In genomic region chr21:33203371-33203724, GRCh38 we compare ENCODE assay signal across 15 cellular contexts. TPM values are rescaled to one million over a fixed set of nuclear protein-coding genes. Genes with fewer than 3 reads are reported as not detected.
DNase-seq lines count a peak whose midpoint lies in the region; ATAC-seq and TF ChIP-seq lines count a peak whose summit lies in the region.
"Had no signal": no experiment of that assay in that cellular context is flagged by ENCODE, and none has a peak within 500 bp of the region (broad histone marks: within the 10 kb centered on the region; RNA-seq: fewer than 3 reads in every experiment).

No MANE protein-coding gene starts in this region.

- TF ChIP-seq POLR2A in stomach (IDR thresholded peaks at IDR 0.05): no peak

- no peak for TF ChIP-seq EP300 in stomach (IDR thresholded peaks at IDR 0.05)

- H3K27ac Mint-ChIP-seq in HFFc6: peak overlapping the region; percentile 94
- H3K27ac Mint-ChIP-seq in activated naive CD8-positive, alpha-beta T cell treated with anti-CD3 and anti-CD28 coated beads, Interleukin-2, amount 50 U/mL, for 24 hours: peak overlapping the region; percentile 44

- peaks cover 45% of the 10 kb centered on the region for H3K4me1 Mint-ChIP-seq in HFFc6 (ENCODE audit: low read depth)
- peaks cover 57% of the 10 kb centered on the region for H3K4me1 Mint-ChIP-seq in activated naive CD8-positive, alpha-beta T cell treated with anti-CD3 and anti-CD28 coated beads, Interleukin-2, amount 50 U/mL, for 24 hours

- 0 out of 2 replicates have a peak overlapping the region, but pooled peaks have one; percentile 56 for H3K4me3 Mint-ChIP-seq in HFFc6
- H3K4me3 Mint-ChIP-seq in activated naive CD8-positive, alpha-beta T cell treated with anti-CD3 and anti-CD28 coated beads, Interleukin-2, amount 50 U/mL, for 24 hours: no peak overlapping the region

- DNase-seq in HFFc6 (no peak), lower lobe of right lung (no peak), stomach (no peak), glomerular visceral epithelial cell (ENCODE audit: extremely low spot score) (no peak), HPDE6-E6E7 (ENCODE audit: extremely low spot score) (no peak), NCI-H1092 (lab: John Stamatoyannopoulos, UW) (no peak)
- DNase-seq in activated naive CD8-positive, alpha-beta T cell treated with anti-CD3 and anti-CD28 coated beads, Interleukin-2, amount 50 U/mL, for 24 hours: no peak
- DNase-seq: activated CD4-positive, CD25-positive, alpha-beta regulatory T cell; effector memory CD4-positive, alpha-beta T cell; left ventricle myocardium superior; NCI-H1417 treated with DMSO at 0.1 percent for 48 hours; stimulated activated CD4-positive, alpha-beta T cell treated with anti-CD3 and anti-CD28 coated beads, Interleukin-4, amount 100 ng/mL, for 1 hour; stimulated activated naive CD4-positive, alpha-beta T cell had no signal

- H3K27me3 ChIP-seq in lower lobe of right lung (ENCODE audit: low read depth) (no peaks in the 10 kb centered on the region), stomach (no peaks in the 10 kb centered on the region)

- ATAC-seq in activated naive CD8-positive, alpha-beta T cell treated with anti-CD3 and anti-CD28 coated beads, Interleukin-2, amount 50 U/mL, for 24 hours: no peak
- ATAC-seq in lower lobe of right lung: no peak
- ATAC-seq: left ventricle myocardium superior had no signal

- no peaks in the 10 kb centered on the region; the same call in 1 of the 2 replicates for H3K36me3 Mint-ChIP-seq in HFFc6 (ENCODE audit: low read depth)
- H3K36me3 Mint-ChIP-seq in activated naive CD8-positive, alpha-beta T cell treated with anti-CD3 and anti-CD28 coated beads, Interleukin-2, amount 50 U/mL, for 24 hours (ENCODE audit: low read depth): no peaks in the 10 kb centered on the region

- peaks cover 19% of the 10 kb centered on the region for H3K27me3 Mint-ChIP-seq in HFFc6 (ENCODE audit: insufficient read depth)
- no peaks in the 10 kb centered on the region for H3K27me3 Mint-ChIP-seq in activated naive CD8-positive, alpha-beta T cell treated with anti-CD3 and anti-CD28 coated beads, Interleukin-2, amount 50 U/mL, for 24 hours

- H3K27ac ChIP-seq in lower lobe of right lung (peak overlapping the region; percentile 80), stomach (peak overlapping the region in 4 of 5 donors; percentile 60 to 72 (median 70))
- H3K27ac ChIP-seq: prostate gland, SK-N-MC had no signal

- TF ChIP-seq CTCF in HFFc6 (IDR thresholded peaks at IDR 0.05) (no peak), lower lobe of right lung (IDR thresholded peaks at IDR 0.05) (no peak), stomach (IDR thresholded peaks at IDR 0.05) (no peak)

- H3K4me1 ChIP-seq in lower lobe of right lung: peaks cover 46% of the 10 kb centered on the region
- peaks cover 4 to 45% (median 16%) of the 10 kb centered on the region in 4 donors for H3K4me1 ChIP-seq in stomach
- H3K4me1 ChIP-seq: prostate gland had no signal

- intact Hi-C loops in lower lobe of right lung (cut with DNase I): loop anchor here (10.0 kb wide), 1 partner anchor 241 kb away; no protein-coding TSS in a partner anchor
- intact Hi-C loops in stomach (cut with DNase I; ENCODE audit: low total_unique reads): loop anchor here (5.0 to 10.0 kb wide), 2 partner anchors 171 to 239 kb away; no protein-coding TSS in a partner anchor

- H3K9me3 ChIP-seq in lower lobe of right lung (no peaks in the 10 kb centered on the region), stomach (no peaks in the 10 kb centered on the region)
- H3K9me3 ChIP-seq: prostate gland had no signal

- H3K36me3 ChIP-seq in lower lobe of right lung: no peaks in the 10 kb centered on the region
- H3K36me3 ChIP-seq in stomach: no peaks in the 10 kb centered on the region
- H3K36me3 ChIP-seq: prostate gland had no signal

- WGBS in stomach, 5 donors: 43 to 74% (median 67%) methylated on average over 5 of the region's 5 CpGs

- H3K9me3 Mint-ChIP-seq in HFFc6: peaks cover 5% of the 10 kb centered on the region; the same call in 1 of the 2 replicates
- peaks cover 6% of the 10 kb centered on the region for H3K9me3 Mint-ChIP-seq in activated naive CD8-positive, alpha-beta T cell treated with anti-CD3 and anti-CD28 coated beads, Interleukin-2, amount 50 U/mL, for 24 hours

- no peak overlapping the region for H3K4me3 ChIP-seq in lower lobe of right lung
- H3K4me3 ChIP-seq in stomach: no peak overlapping the region
- H3K4me3 ChIP-seq: prostate gland, SK-N-MC had no signal

RNA-seq across cellular contexts. Expression of gene IFNAR2, which starts 26.4 kb away (rescaled TPM):
- 10 to 100 TPM in 5 of 6 experiments, 1 to 10 TPM in 1; 8.0 to 14.6 (median 11.0) TPM for total RNA-seq in HFFc6 (2021; fragmentation: NEBNext Ultra II Directional; extraction: Animal tissue kit (Norgen Biotek cat#: 25700))
- total RNA-seq in lower lobe of right lung: 34.5 TPM
- total RNA-seq in stomach: 10 to 100 TPM in 3 of 5 donors, 1 to 10 TPM in 1, not detected in 1; 8.2 to 22.5 (median 12.6) TPM
- 1 to 10 TPM; 7.5 to 9.2 (median 8.8) TPM for polyA plus RNA-seq in stomach
